1 cellular context compared by ENCODE assay signal in genomic region chr19:6532244-6532999, GRCh38.
TF ChIP-seq lines count a peak whose summit lies in the region.

No MANE protein-coding gene starts in this region.

TF ChIP-seq in IMR-90, 13 proteins besides CTCF, POLR2A, EP300 and RAD21:
- no peak for TF ChIP-seq BHLHE40 (IDR thresholded peaks at IDR 0.05; ENCODE audit: low read depth, low read length)
- TF ChIP-seq RCOR1 (IDR thresholded peaks at IDR 0.05; ENCODE audit: insufficient replicate concordance, low read length), result no peak
